Comparison of ENCODE assay signal across 15 cellular contexts in genomic region chr1:156075775-156076204, GRCh38. TPM values are rescaled to one million over a fixed set of nuclear protein-coding genes. Genes with fewer than 3 reads are reported as not detected.
A peak's percentile ranks its signal among the peaks of the same experiment; 100 is the strongest.
DNase-seq lines count a peak whose midpoint lies in the region; ATAC-seq and TF ChIP-seq lines count a peak whose summit lies in the region.
"Had no signal": no experiment of that assay in that cellular context is flagged by ENCODE, and none has a peak within 500 bp of the region (broad histone marks: within the 10 kb centered on the region; RNA-seq: fewer than 3 reads in every experiment).

No MANE protein-coding gene starts in this region.

- no peak for ATAC-seq in stimulated activated naive CD8-positive, alpha-beta T cell treated with anti-CD3 and anti-CD28 coated beads, Interleukin-15, amount 100 ng/mL, for 72 hours
- no peak for ATAC-seq in HG03196 (IDR thresholded peaks at IDR 0.05; ENCODE audit: unreplicated experiment)

- H3K9me3 Mint-ChIP-seq in immature natural killer cell (no peaks in the 10 kb centered on the region), progenitor cell of endocrine pancreas (ENCODE audit: low read depth) (no peaks in the 10 kb centered on the region)
- H3K9me3 Mint-ChIP-seq in stimulated activated naive CD8-positive, alpha-beta T cell treated with anti-CD3 and anti-CD28 coated beads, Interleukin-15, amount 100 ng/mL, for 72 hours: no peaks in the 10 kb centered on the region
- H3K9me3 Mint-ChIP-seq: activated CD4-positive, alpha-beta memory T cell treated with anti-CD3 and anti-CD28 coated beads for 36 hours had no signal

- 79 to 80% methylated on average over 4 of the region's 4 CpGs for WGBS in GM23248 (ENCODE audit: low coverage in 1 of 2, low lambda C conversion rate in 2 of 2, missing lambda C conversion rate in 2 of 2), 2 experiments

- H3K4me1 Mint-ChIP-seq in immature natural killer cell: peaks cover 4 to 15% of the 10 kb centered on the region in 2 donors
- peaks cover 62% of the 10 kb centered on the region for H3K4me1 Mint-ChIP-seq in progenitor cell of endocrine pancreas (ENCODE audit: low read depth)
- H3K4me1 Mint-ChIP-seq in stimulated activated naive CD8-positive, alpha-beta T cell treated with anti-CD3 and anti-CD28 coated beads, Interleukin-15, amount 100 ng/mL, for 72 hours: no peaks in the 10 kb centered on the region

- H3F3A ChIP-seq in SU-DHL-6 (ENCODE audit: insufficient read depth) (no peaks in the 10 kb centered on the region), GM23248 (ENCODE audit: insufficient read depth) (no peaks in the 10 kb centered on the region)

- H3K79me2 ChIP-seq in SU-DHL-6 (ENCODE audit: insufficient read depth, low read length) (no peaks in the 10 kb centered on the region), GM23248 (ENCODE audit: insufficient read depth) (no peaks in the 10 kb centered on the region)

- H3K9me3 ChIP-seq in ES-I3 (ENCODE audit: control insufficient read depth, insufficient read depth, low read length) (no peaks in the 10 kb centered on the region), SU-DHL-6 (ENCODE audit: insufficient read depth, low read length) (no peaks in the 10 kb centered on the region), GM23248 (ENCODE audit: low read depth) (no peaks in the 10 kb centered on the region)

- TF ChIP-seq CTCF in SU-DHL-6 (IDR thresholded peaks at IDR 0.05; ENCODE audit: insufficient read depth, low read length, poor library complexity, severe bottlenecking): no peak
- TF ChIP-seq CTCF in progenitor cell of endocrine pancreas (IDR thresholded peaks at IDR 0.05; ENCODE audit: unreplicated experiment): no peak

- no peak overlapping the region for H2AFZ ChIP-seq in SU-DHL-6 (ENCODE audit: low read depth, low read length, severe bottlenecking)
- H2AFZ ChIP-seq in GM23248: no peak overlapping the region

- H3K4me1 ChIP-seq in ES-I3 (ENCODE audit: insufficient read depth, low read length): peaks cover 55% of the 10 kb centered on the region
- H3K4me1 ChIP-seq in GM23248 (ENCODE audit: insufficient read depth): no peaks in the 10 kb centered on the region

- H3K27me3 Mint-ChIP-seq in immature natural killer cell (ENCODE audit: low read depth in 3 of 3): peaks cover 2 to 6% (median 3%) of the 10 kb centered on the region in 3 donors
- H3K27me3 Mint-ChIP-seq in progenitor cell of endocrine pancreas: no peaks in the 10 kb centered on the region
- peaks cover 12% of the 10 kb centered on the region for H3K27me3 Mint-ChIP-seq in stimulated activated naive CD8-positive, alpha-beta T cell treated with anti-CD3 and anti-CD28 coated beads, Interleukin-15, amount 100 ng/mL, for 72 hours

- no peaks in the 10 kb centered on the region for H3K9me2 ChIP-seq in SU-DHL-6 (replicated peaks; ENCODE audit: insufficient read depth, low read length)
- no peaks in the 10 kb centered on the region for H3K9me2 ChIP-seq in GM23248 (ENCODE audit: insufficient read depth)

- H3K4me2 ChIP-seq in SU-DHL-6 (ENCODE audit: low read depth, low read length, poor library complexity, severe bottlenecking): peak overlapping the region; percentile 40
- H3K4me2 ChIP-seq in GM23248 (ENCODE audit: unreplicated experiment): no peak overlapping the region

- H3K27ac Mint-ChIP-seq in immature natural killer cell: peak overlapping the region in 3 of 6 donors; percentile 57 to 74 (median 61)
- peak overlapping the region; percentile 75 for H3K27ac Mint-ChIP-seq in progenitor cell of endocrine pancreas
- H3K27ac Mint-ChIP-seq in stimulated activated naive CD8-positive, alpha-beta T cell treated with anti-CD3 and anti-CD28 coated beads, Interleukin-15, amount 100 ng/mL, for 72 hours: no peak overlapping the region
- H3K27ac Mint-ChIP-seq: activated CD4-positive, alpha-beta memory T cell treated with anti-CD3 and anti-CD28 coated beads for 36 hours; CD14-positive monocyte had no signal

- H3K36me3 ChIP-seq in ES-I3 (ENCODE audit: insufficient read depth, low read length) (no peaks in the 10 kb centered on the region), SU-DHL-6 (ENCODE audit: low read length) (no peaks in the 10 kb centered on the region), GM23248 (ENCODE audit: low read depth) (no peaks in the 10 kb centered on the region)

- H4K20me1 ChIP-seq in SU-DHL-6 (ENCODE audit: low read depth, low read length): no peaks in the 10 kb centered on the region
- H4K20me1 ChIP-seq in GM23248 (ENCODE audit: insufficient read depth): no peaks in the 10 kb centered on the region

- H3K27me3 ChIP-seq in SU-DHL-6 (ENCODE audit: low read length): no peaks in the 10 kb centered on the region
- no peaks in the 10 kb centered on the region for H3K27me3 ChIP-seq in GM23248 (replicated peaks; ENCODE audit: insufficient read depth)

- H3K4me3 ChIP-seq in SU-DHL-6 (ENCODE audit: insufficient read depth, low read length, poor library complexity, severe bottlenecking) (no peak overlapping the region), GM23248 (no peak overlapping the region)

- H3K36me3 Mint-ChIP-seq in immature natural killer cell (no peaks in the 10 kb centered on the region), progenitor cell of endocrine pancreas (ENCODE audit: insufficient read depth) (peaks cover 38% of the 10 kb centered on the region)
- H3K36me3 Mint-ChIP-seq: activated CD4-positive, alpha-beta memory T cell treated with anti-CD3 and anti-CD28 coated beads for 36 hours; CD14-positive monocyte had no signal

- DNase-seq in immature natural killer cell (no peak), progenitor cell of endocrine pancreas (ENCODE audit: low spot score, unreplicated experiment) (no peak), GM23248 (no peak), RKO (ENCODE audit: low spot score) (no peak)
- DNase-seq in stimulated activated naive CD8-positive, alpha-beta T cell treated with anti-CD3 and anti-CD28 coated beads, Interleukin-15, amount 100 ng/mL, for 72 hours: no peak
- DNase-seq: activated CD4-positive, alpha-beta memory T cell treated with anti-CD3 and anti-CD28 coated beads for 36 hours; islet precursor cell; nucleus accumbens; stimulated activated CD4-positive, alpha-beta T cell treated with anti-CD3 and anti-CD28 coated beads, Interleukin-1b, Interleukin-23, amount 100 ng/mL, for 48 hours had no signal

- H3K27ac ChIP-seq in SU-DHL-6 (ENCODE audit: low read depth, low read length): no peak overlapping the region
- no peak overlapping the region for H3K27ac ChIP-seq in GM23248

- H3K9ac ChIP-seq in ES-I3 (ENCODE audit: low read depth, low read length) (peak overlapping the region; percentile 53; the same call in 1 of the 2 replicates), SU-DHL-6 (ENCODE audit: low read length) (peak overlapping the region; percentile 50), GM23248 (no peak overlapping the region)

- H3K4me3 Mint-ChIP-seq in immature natural killer cell (peak overlapping the region in 4 of 5 donors; percentile 26 to 78 (median 66)), progenitor cell of endocrine pancreas (ENCODE audit: low read depth) (no peak overlapping the region)
- no peak overlapping the region for H3K4me3 Mint-ChIP-seq in stimulated activated naive CD8-positive, alpha-beta T cell treated with anti-CD3 and anti-CD28 coated beads, Interleukin-15, amount 100 ng/mL, for 72 hours
- H3K4me3 Mint-ChIP-seq: activated CD4-positive, alpha-beta memory T cell treated with anti-CD3 and anti-CD28 coated beads for 36 hours had no signal

- in situ Hi-C loops in GM23248 (cut with MboI): no loop called here

RNA-seq across cellular contexts. Expression of gene MEX3A, which starts 6.5 kb away (rescaled TPM):
- polyA plus RNA-seq in immature natural killer cell (not detected), GM23248 (2016; fragmentation: Nextera tagmentation; extraction: Ambion mirVana) (0.05 TPM in 2 replicates)
- 112 and 113 TPM in 2 replicates for total RNA-seq in progenitor cell of endocrine pancreas
- total RNA-seq in GM23248 (2014; rRNA removed; shearing (Covaris generic)): 0.13 and 0.22 TPM in 2 replicates
- polyA plus RNA-seq: CD14-positive monocyte had no signal

RNA-seq across cellular contexts. Expression of gene RAB25, which starts 14.8 kb away (rescaled TPM):
- polyA plus RNA-seq in immature natural killer cell (not detected), GM23248 (2016; fragmentation: Nextera tagmentation; extraction: Ambion mirVana) (not detected in 2 replicates)
- 93.8 and 99.1 TPM in 2 replicates for total RNA-seq in progenitor cell of endocrine pancreas
- total RNA-seq in GM23248 (2014; rRNA removed; shearing (Covaris generic)): not detected in 2 replicates
- total RNA-seq: fibroblast of lung, G401 had no signal
- polyA plus RNA-seq: CD14-positive monocyte, fibroblast of lung had no signal

RNA-seq across cellular contexts. Expression of gene LAMTOR2, which starts 21.2 kb away (rescaled TPM):
- polyA plus RNA-seq in immature natural killer cell (100 to 1,000 TPM; 144 to 204 (median 160) TPM), GM23248 (2016; fragmentation: Nextera tagmentation; extraction: Ambion mirVana) (140 and 143 TPM in 2 replicates)
- 61.0 and 63.0 TPM in 2 replicates for total RNA-seq in progenitor cell of endocrine pancreas
- total RNA-seq in GM23248 (2014; rRNA removed; shearing (Covaris generic)): 41.3 and 52.7 TPM in 2 replicates

RNA-seq across cellular contexts. Expression of gene UBQLN4, which starts 22.2 kb away (rescaled TPM):
- polyA plus RNA-seq in immature natural killer cell (10 to 100 TPM in 1 of 3 donors, 1 to 10 TPM in 2; 5.0 to 10.8 (median 7.6) TPM), GM23248 (2016; fragmentation: Nextera tagmentation; extraction: Ambion mirVana) (9.9 and 10.6 TPM in 2 replicates)
- total RNA-seq in progenitor cell of endocrine pancreas: 94.2 and 97.8 TPM in 2 replicates
- 18.4 and 19.0 TPM in 2 replicates for total RNA-seq in GM23248 (2014; rRNA removed; shearing (Covaris generic))

RNA-seq across cellular contexts. Expression of gene LMNA, which starts 38.7 kb away (rescaled TPM):
- 10 to 100 TPM in 2 of 3 donors, 1 to 10 TPM in 1; 4.4 to 14.0 (median 10.3) TPM for polyA plus RNA-seq in immature natural killer cell
- total RNA-seq in progenitor cell of endocrine pancreas: 83.5 and 92.7 TPM in 2 replicates
- 1,219 and 1,322 TPM in 2 replicates for total RNA-seq in GM23248 (2014; rRNA removed; shearing (Covaris generic))
- 1,230 and 1,270 TPM in 2 replicates for polyA plus RNA-seq in GM23248 (2016; fragmentation: Nextera tagmentation; extraction: Ambion mirVana)

Comparison
In these comparisons a context has a peak if more than half of its experiments do, and no peak if none do; other contexts are left out.
1. H3K4me3 Mint-ChIP-seq: peak in immature natural killer cell (4 of 5); none in progenitor cell of endocrine pancreas (single experiment) and stimulated activated naive CD8-positive, alpha-beta T cell treated with anti-CD3 and anti-CD28 coated beads, Interleukin-15, amount 100 ng/mL, for 72 hours (0 of 2).
2. RNA of gene MEX3A, which starts 6.5 kb away (total RNA-seq): 112 to 113 TPM in progenitor cell of endocrine pancreas; 0.13 to 0.22 TPM in GM23248; every median in the first group is over 10 times any median in the second.
3. RNA of gene RAB25, which starts 14.8 kb away (total RNA-seq): 93.8 to 99.1 TPM in progenitor cell of endocrine pancreas; not detected in GM23248; every median in the first group is over 10 times any median in the second.